ENCODE assay signal across 25 cellular contexts in the genomic region with DNA sequence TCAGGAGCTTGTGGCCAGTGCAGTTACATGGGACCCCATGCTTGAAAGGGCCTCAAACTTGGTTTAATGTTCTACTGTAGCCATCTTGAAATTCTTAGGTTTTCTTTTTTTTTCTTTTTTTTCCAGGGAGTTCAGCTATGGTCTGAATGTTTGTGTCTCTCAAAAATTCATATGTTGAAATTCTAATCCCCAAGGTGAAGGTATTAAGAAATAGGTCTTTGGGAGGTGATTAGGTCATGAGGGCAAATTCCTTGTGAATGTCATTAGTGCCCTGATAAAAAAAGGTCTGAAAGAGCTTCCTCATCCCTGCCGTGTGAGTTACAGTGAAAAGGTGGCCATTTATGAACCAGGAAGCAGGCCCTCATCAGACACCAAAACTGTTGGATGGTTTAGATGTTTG.
"Had no signal": no experiment of that assay in that cellular context is flagged by ENCODE, and none has a peak within 500 bp of the region (broad histone marks: within the 10 kb centered on the region; RNA-seq: fewer than 3 reads in every experiment).

No MANE protein-coding gene starts in this region.

- H3K9me3 ChIP-seq: stomach, testis, thoracic aorta, thyroid gland, tibial artery, transverse colon, upper lobe of left lung, upper lobe of right lung, uterus, vagina had no signal

- H3K4me1 ChIP-seq: stomach, thyroid gland, transverse colon, uterus had no signal

- H3K27ac ChIP-seq: stomach, testis, thoracic aorta, thyroid gland, tibial artery, transverse colon, upper lobe of left lung, upper lobe of right lung, uterus, vagina had no signal

- DNase-seq: stimulated activated CD4-positive, alpha-beta T cell treated with anti-CD3 and anti-CD28 coated beads, Interleukin-2, amount 100 ng/mL, for 48 hours; stimulated activated CD4-positive, alpha-beta T cell treated with anti-CD3 and anti-CD28 coated beads, Interleukin-4, amount 100 ng/mL, for 1 hour; stimulated activated CD4-positive, alpha-beta T cell treated with anti-CD3 and anti-CD28 coated beads, Interleukin-4, amount 100 ng/mL, for 24 hours; stimulated activated CD4-positive, alpha-beta T cell treated with anti-CD3 and anti-CD28 coated beads, Interleukin-4, amount 100 ng/mL, for 4 hours; stimulated activated CD8-positive, alpha-beta memory T cell treated with anti-CD3 and anti-CD28 coated beads, Interleukin-4, amount 100 ng/mL, for 48 hours; stimulated activated naive B cell treated with anti-CD40 and anti-IgM and Interleukin-4, amounts not matched to agents 10 μg/mL and 1 μg/mL and 100 μg/mL, for 72 hours; stimulated activated naive CD4-positive, alpha-beta T cell; stimulated activated naive CD4-positive, alpha-beta T cell treated with Interleukin-2 at 50 U/mL for 16 hours; stimulated activated naive CD8-positive, alpha-beta T cell treated with anti-CD3 and anti-CD28 coated beads, Interleukin-15, amount 100 ng/mL, for 72 hours; stimulated activated naive CD8-positive, alpha-beta T cell treated with anti-CD3 and anti-CD28 coated beads, Interleukin-15, Interleukin-2, amounts not matched to agents 100 U/mL and 50 U/mL, for 24 hours; stomach; substantia nigra; testis; thyroid gland; tibial artery; transverse colon; trophoblast cell; upper lobe of left lung; upper lobe of right lung; uterus had no signal

- H3K27me3 ChIP-seq: stomach, testis, thyroid gland, tibial artery, tibial nerve, transverse colon, upper lobe of left lung, upper lobe of right lung, uterus, vagina had no signal

- H3K36me3 ChIP-seq: stomach, thoracic aorta, thyroid gland, tibial artery, tibial nerve, transverse colon, upper lobe of left lung, upper lobe of right lung, uterus, vagina had no signal

- ATAC-seq: stimulated activated effector memory CD8-positive, alpha-beta T cell treated with anti-CD3 and anti-CD28 coated beads, Interleukin-12 subunit alpha, Interleukin-12 subunit beta, amount 100 ng/mL, for 72 hours; stimulated activated memory B cell treated with anti-CD40 and anti-IgM and Interleukin-4, amounts not matched to agents 10 μg/mL and 1 μg/mL and 100 μg/mL, for 72 hours; stimulated activated naive B cell treated with anti-CD40 and anti-IgM and Interleukin-4, amounts not matched to agents 10 μg/mL and 1 μg/mL and 100 μg/mL, for 72 hours; stimulated activated naive CD8-positive, alpha-beta T cell treated with anti-CD3 and anti-CD28 coated beads, Interleukin-15, amount 100 ng/mL, for 72 hours; stimulated activated naive CD8-positive, alpha-beta T cell treated with anti-CD3 and anti-CD28 coated beads, Interleukin-15, Interleukin-2, amounts not matched to agents 100 U/mL and 50 U/mL, for 24 hours; upper lobe of right lung had no signal

- H3K4me3 ChIP-seq: stomach, testis, thoracic aorta, thyroid gland, tibial artery, tibial nerve, transverse colon, upper lobe of left lung, upper lobe of right lung, uterus, vagina had no signal
